ENCODE assay signal across 32 cellular contexts in the genomic region with DNA sequence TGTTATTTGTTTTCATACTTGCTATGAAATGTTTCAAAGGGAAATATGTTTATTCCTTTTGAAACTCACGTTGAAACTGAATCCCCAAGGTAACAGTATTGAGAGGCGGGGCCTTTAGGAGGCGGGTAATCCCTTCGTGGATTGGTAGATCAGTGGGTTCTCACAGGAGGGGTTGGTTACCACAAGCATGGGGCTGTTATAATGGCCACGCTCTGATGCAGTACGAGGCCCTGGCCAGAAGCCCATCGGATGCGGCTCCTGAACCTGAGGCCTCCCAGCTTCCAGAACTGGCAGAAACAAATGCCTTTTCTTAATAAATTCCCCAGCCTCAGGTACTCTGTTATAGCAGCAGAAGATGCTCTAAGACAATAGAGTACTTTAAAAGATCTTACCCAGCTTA.
"Had no signal": no experiment of that assay in that cellular context is flagged by ENCODE, and none has a peak within 500 bp of the region (broad histone marks: within the 10 kb centered on the region; RNA-seq: fewer than 3 reads in every experiment).

No MANE protein-coding gene starts in this region.

- DNase-seq: activated B cell treated with CpG ODN at 0.5 μM for 24 hours; activated CD4-positive, alpha-beta memory T cell treated with anti-CD3 and anti-CD28 coated beads for 36 hours; activated CD4-positive, alpha-beta T cell treated with anti-CD3 and anti-CD28 coated beads for 48 hours; activated CD8-positive, alpha-beta memory T cell treated with anti-CD3 and anti-CD28 coated beads, Interleukin-2, amount 10 ng/mL, durations not matched to agents 7 days and 5 days; activated CD8-positive, alpha-beta memory T cell treated with anti-CD3 and anti-CD28 coated beads, Interleukin-2, amount 50 U/mL, for 4 hours; activated CD8-positive, alpha-beta T cell treated with anti-CD3 and anti-CD28 coated beads, Interleukin-2, amount 10 ng/mL, durations not matched to agents 7 days and 5 days; activated naive CD4-positive, alpha-beta T cell treated with anti-CD3 and anti-CD28 coated beads for 36 hours; activated naive CD8-positive, alpha-beta T cell treated with anti-CD3 and anti-CD28 coated beads for 36 hours; activated T-cell treated with anti-CD3 and anti-CD28 coated beads, Interleukin-2, amount 50 U/mL, for 1 hour; activated T-cell treated with anti-CD3 and anti-CD28 coated beads, Interleukin-2, amount 50 U/mL, for 72 hours; amniotic stem cell; anterior cingulate cortex; brain microvascular endothelial cell; dorsolateral prefrontal cortex; effector memory CD4-positive, alpha-beta T cell; endodermal cell; foreskin fibroblast; head of caudate nucleus; T-helper 1 cell; T-helper 17 cell; T1000; WERI-Rb-1 had no signal

- H3K27ac Mint-ChIP-seq: activated B cell treated with CpG ODN at 0.5 μM for 24 hours; activated CD4-positive, alpha-beta memory T cell treated with anti-CD3 and anti-CD28 coated beads for 36 hours; activated CD8-positive, alpha-beta memory T cell treated with anti-CD3 and anti-CD28 coated beads, Interleukin-2, amount 10 ng/mL, durations not matched to agents 7 days and 5 days; activated CD8-positive, alpha-beta T cell treated with anti-CD3 and anti-CD28 coated beads, Interleukin-2, amount 10 ng/mL, durations not matched to agents 7 days and 5 days; activated naive CD4-positive, alpha-beta T cell treated with anti-CD3 and anti-CD28 coated beads for 36 hours; activated naive CD4-positive, alpha-beta T cell treated with anti-CD3 and anti-CD28 coated beads, Interleukin-2, amount 50 U/mL, for 24 hours; activated naive CD8-positive, alpha-beta T cell treated with anti-CD3 and anti-CD28 coated beads for 36 hours; activated T-cell treated with anti-CD3 and anti-CD28 coated beads, Interleukin-2, amount 50 U/mL, for 72 hours; dendritic cell treated with granulocyte-macrophage colony-stimulating factor and Interleukin-4, amounts not matched to agents 40 ng/mL and 50 ng/mL, for 4 days; endodermal cell; T-helper 17 cell; T-helper 2 cell treated with Interferon-gamma antibody and Interleukin-4, amounts not matched to agents 5 μg/mL and 100 μg/mL, for 36 hours had no signal

- H3K36me3 Mint-ChIP-seq: activated CD4-positive, alpha-beta memory T cell treated with anti-CD3 and anti-CD28 coated beads for 36 hours; activated CD8-positive, alpha-beta memory T cell treated with anti-CD3 and anti-CD28 coated beads, Interleukin-2, amount 10 ng/mL, durations not matched to agents 7 days and 5 days; activated naive CD4-positive, alpha-beta T cell treated with anti-CD3 and anti-CD28 coated beads, Interleukin-2, amount 50 U/mL, for 24 hours; activated naive CD8-positive, alpha-beta T cell treated with anti-CD3 and anti-CD28 coated beads for 36 hours had no signal

- H3K4me3 Mint-ChIP-seq: activated B cell treated with CpG ODN at 0.5 μM for 24 hours; activated CD4-positive, alpha-beta memory T cell treated with anti-CD3 and anti-CD28 coated beads for 36 hours; activated CD8-positive, alpha-beta memory T cell treated with anti-CD3 and anti-CD28 coated beads, Interleukin-2, amount 10 ng/mL, durations not matched to agents 7 days and 5 days; activated CD8-positive, alpha-beta T cell treated with anti-CD3 and anti-CD28 coated beads, Interleukin-2, amount 10 ng/mL, durations not matched to agents 7 days and 5 days; activated naive CD4-positive, alpha-beta T cell treated with anti-CD3 and anti-CD28 coated beads for 36 hours; activated naive CD4-positive, alpha-beta T cell treated with anti-CD3 and anti-CD28 coated beads, Interleukin-2, amount 50 U/mL, for 24 hours; activated naive CD8-positive, alpha-beta T cell treated with anti-CD3 and anti-CD28 coated beads for 36 hours; activated T-cell treated with anti-CD3 and anti-CD28 coated beads, Interleukin-2, amount 50 U/mL, for 72 hours; central memory CD8-positive, alpha-beta T cell; dendritic cell treated with granulocyte-macrophage colony-stimulating factor and Interleukin-4, amounts not matched to agents 40 ng/mL and 50 ng/mL, for 4 days; endodermal cell; T-helper 17 cell; T-helper 2 cell treated with Interferon-gamma antibody and Interleukin-4, amounts not matched to agents 5 μg/mL and 100 μg/mL, for 36 hours had no signal

- H3K27me3 Mint-ChIP-seq: activated CD4-positive, alpha-beta memory T cell treated with anti-CD3 and anti-CD28 coated beads for 36 hours; activated naive CD8-positive, alpha-beta T cell treated with anti-CD3 and anti-CD28 coated beads for 36 hours; dendritic cell treated with granulocyte-macrophage colony-stimulating factor and Interleukin-4, amounts not matched to agents 40 ng/mL and 50 ng/mL, for 4 days had no signal

- FAIRE-seq: astrocyte, bronchial epithelial cell, frontal cortex had no signal

- H3K27ac ChIP-seq: brain microvascular endothelial cell, coronary artery, dorsolateral prefrontal cortex, WERI-Rb-1 had no signal

- H3K4me1 Mint-ChIP-seq: activated B cell treated with CpG ODN at 0.5 μM for 24 hours; activated CD8-positive, alpha-beta memory T cell treated with anti-CD3 and anti-CD28 coated beads, Interleukin-2, amount 10 ng/mL, durations not matched to agents 7 days and 5 days; activated naive CD4-positive, alpha-beta T cell treated with anti-CD3 and anti-CD28 coated beads, Interleukin-2, amount 50 U/mL, for 24 hours; activated naive CD8-positive, alpha-beta T cell treated with anti-CD3 and anti-CD28 coated beads for 36 hours; central memory CD8-positive, alpha-beta T cell; endodermal cell; T-helper 17 cell had no signal

- H3K4me3 ChIP-seq: coronary artery, dorsolateral prefrontal cortex had no signal

- H3K36me3 ChIP-seq: brain microvascular endothelial cell, WERI-Rb-1 had no signal

- ATAC-seq: activated CD4-positive, CD25-positive, alpha-beta regulatory T cell treated with anti-CD3 and anti-CD28 coated beads, Interleukin-2, amount 50 U/mL, for 24 hours; activated CD8-positive, alpha-beta memory T cell treated with anti-CD3 and anti-CD28 coated beads, Interleukin-2, amount 10 ng/mL, durations not matched to agents 7 days and 5 days; activated CD8-positive, alpha-beta T cell treated with anti-CD3 and anti-CD28 coated beads, Interleukin-2, amount 10 ng/mL, durations not matched to agents 7 days and 5 days; activated T-cell treated with anti-CD3 and anti-CD28 coated beads, Interleukin-2, amount 50 U/mL, for 72 hours; esophagus mucosa; T-helper 17 cell had no signal

- H3K9me3 Mint-ChIP-seq: activated B cell treated with CpG ODN at 0.5 μM for 24 hours; activated CD4-positive, alpha-beta memory T cell treated with anti-CD3 and anti-CD28 coated beads for 36 hours; activated naive CD4-positive, alpha-beta T cell treated with anti-CD3 and anti-CD28 coated beads for 36 hours; activated naive CD4-positive, alpha-beta T cell treated with anti-CD3 and anti-CD28 coated beads, Interleukin-2, amount 50 U/mL, for 24 hours; activated naive CD8-positive, alpha-beta T cell treated with anti-CD3 and anti-CD28 coated beads for 36 hours; activated T-cell treated with anti-CD3 and anti-CD28 coated beads, Interleukin-2, amount 50 U/mL, for 72 hours; central memory CD8-positive, alpha-beta T cell; dendritic cell treated with granulocyte-macrophage colony-stimulating factor and Interleukin-4, amounts not matched to agents 40 ng/mL and 50 ng/mL, for 4 days; endodermal cell; T-helper 2 cell treated with Interferon-gamma antibody and Interleukin-4, amounts not matched to agents 5 μg/mL and 100 μg/mL, for 36 hours had no signal
